In genomic region chr22:22915670-22916035, GRCh38 we compare ENCODE assay signal across 32 cellular contexts. TPM values are rescaled to one million over a fixed set of nuclear protein-coding genes. Genes with fewer than 3 reads are reported as not detected.
"Had no signal": no experiment of that assay in that cellular context is flagged by ENCODE, and none has a peak within 500 bp of the region (broad histone marks: within the 10 kb centered on the region; RNA-seq: fewer than 3 reads in every experiment).

No MANE protein-coding gene starts in this region.

- ATAC-seq: activated CD4-positive, CD25-positive, alpha-beta regulatory T cell treated with anti-CD3 and anti-CD28 coated beads, Interleukin-2, amount 50 U/mL, for 24 hours; activated CD8-positive, alpha-beta T cell treated with anti-CD3 and anti-CD28 coated beads for 36 hours; activated naive CD8-positive, alpha-beta T cell treated with anti-CD3 and anti-CD28 coated beads, Interleukin-2, amount 50 U/mL, for 24 hours; activated T-cell treated with anti-CD3 and anti-CD28 coated beads, Interleukin-2, amount 50 U/mL, for 4 hours; effector memory CD8-positive, alpha-beta T cell; foreskin keratinocyte; gastrocnemius medialis; heart left ventricle; T-helper 17 cell had no signal

- FAIRE-seq: astrocyte, colon had no signal

- H3K27ac ChIP-seq: adrenal gland, esophagus muscularis mucosa, foreskin keratinocyte, gastrocnemius medialis, heart left ventricle, WERI-Rb-1 had no signal

- H3K27me3 ChIP-seq: adrenal gland, foreskin keratinocyte, gastrocnemius medialis had no signal

- H3K4me3 Mint-ChIP-seq: activated B cell treated with CpG ODN at 0.5 μM for 24 hours; activated CD8-positive, alpha-beta T cell treated with anti-CD3 and anti-CD28 coated beads for 36 hours; activated naive CD4-positive, alpha-beta T cell treated with anti-CD3 and anti-CD28 coated beads for 36 hours; activated naive CD4-positive, alpha-beta T cell treated with anti-CD3 and anti-CD28 coated beads, Interleukin-2, amount 50 U/mL, for 24 hours; activated naive CD8-positive, alpha-beta T cell treated with anti-CD3 and anti-CD28 coated beads for 36 hours; activated naive CD8-positive, alpha-beta T cell treated with anti-CD3 and anti-CD28 coated beads, Interleukin-2, amount 50 U/mL, for 24 hours; activated T-cell treated with anti-CD3 and anti-CD28 coated beads, Interleukin-2, amount 50 U/mL, for 4 hours; effector memory CD8-positive, alpha-beta T cell; T-helper 17 cell; T-helper 2 cell treated with Interferon-gamma antibody and Interleukin-4, amounts not matched to agents 5 μg/mL and 100 μg/mL, for 36 hours had no signal

- H3K9me3 ChIP-seq: adrenal gland, esophagus muscularis mucosa, gastrocnemius medialis, heart left ventricle had no signal

- H3K27me3 Mint-ChIP-seq: activated B cell treated with CpG ODN at 0.5 μM for 24 hours; activated CD8-positive, alpha-beta T cell treated with anti-CD3 and anti-CD28 coated beads for 36 hours; activated naive CD4-positive, alpha-beta T cell treated with anti-CD3 and anti-CD28 coated beads, Interleukin-2, amount 50 U/mL, for 24 hours; activated naive CD8-positive, alpha-beta T cell treated with anti-CD3 and anti-CD28 coated beads for 36 hours; activated naive CD8-positive, alpha-beta T cell treated with anti-CD3 and anti-CD28 coated beads, Interleukin-2, amount 50 U/mL, for 24 hours had no signal

- H3K36me3 Mint-ChIP-seq: activated naive CD4-positive, alpha-beta T cell treated with anti-CD3 and anti-CD28 coated beads, Interleukin-2, amount 50 U/mL, for 24 hours; activated naive CD8-positive, alpha-beta T cell treated with anti-CD3 and anti-CD28 coated beads for 36 hours had no signal

- H3K9me3 Mint-ChIP-seq: activated B cell treated with CpG ODN at 0.5 μM for 24 hours; activated CD8-positive, alpha-beta T cell treated with anti-CD3 and anti-CD28 coated beads for 36 hours; activated naive CD4-positive, alpha-beta T cell treated with anti-CD3 and anti-CD28 coated beads for 36 hours; activated naive CD4-positive, alpha-beta T cell treated with anti-CD3 and anti-CD28 coated beads, Interleukin-2, amount 50 U/mL, for 24 hours; activated naive CD8-positive, alpha-beta T cell treated with anti-CD3 and anti-CD28 coated beads for 36 hours; activated naive CD8-positive, alpha-beta T cell treated with anti-CD3 and anti-CD28 coated beads, Interleukin-2, amount 50 U/mL, for 24 hours; activated T-cell treated with anti-CD3 and anti-CD28 coated beads, Interleukin-2, amount 50 U/mL, for 4 hours; activated T-helper 2 cell treated with anti-CD3 and anti-CD28 coated beads, Interferon-gamma antibody, Interleukin-2, Interleukin-4, amounts not matched to agents 10 μg/mL and 5 μg/mL and 100 μg/mL, durations not matched to agents 14 hours and 24 hours and 36 hours; effector memory CD8-positive, alpha-beta T cell; T-helper 2 cell treated with Interferon-gamma antibody and Interleukin-4, amounts not matched to agents 5 μg/mL and 100 μg/mL, for 36 hours had no signal

- H3K4me3 ChIP-seq: adrenal gland, esophagus muscularis mucosa, gastrocnemius medialis, heart left ventricle had no signal

- H3K4me1 Mint-ChIP-seq: activated naive CD4-positive, alpha-beta T cell treated with anti-CD3 and anti-CD28 coated beads, Interleukin-2, amount 50 U/mL, for 24 hours; activated naive CD8-positive, alpha-beta T cell treated with anti-CD3 and anti-CD28 coated beads for 36 hours had no signal

- H3K27ac Mint-ChIP-seq: activated CD8-positive, alpha-beta T cell treated with anti-CD3 and anti-CD28 coated beads for 36 hours; activated naive CD4-positive, alpha-beta T cell treated with anti-CD3 and anti-CD28 coated beads for 36 hours; activated naive CD4-positive, alpha-beta T cell treated with anti-CD3 and anti-CD28 coated beads, Interleukin-2, amount 50 U/mL, for 24 hours; activated naive CD8-positive, alpha-beta T cell treated with anti-CD3 and anti-CD28 coated beads for 36 hours; activated naive CD8-positive, alpha-beta T cell treated with anti-CD3 and anti-CD28 coated beads, Interleukin-2, amount 50 U/mL, for 24 hours; activated T-helper 2 cell treated with anti-CD3 and anti-CD28 coated beads, Interferon-gamma antibody, Interleukin-2, Interleukin-4, amounts not matched to agents 10 μg/mL and 5 μg/mL and 100 μg/mL, durations not matched to agents 14 hours and 24 hours and 36 hours; T-helper 17 cell; T-helper 2 cell treated with Interferon-gamma antibody and Interleukin-4, amounts not matched to agents 5 μg/mL and 100 μg/mL, for 36 hours had no signal

- H3K4me1 ChIP-seq: adrenal gland, esophagus muscularis mucosa, foreskin keratinocyte, gastrocnemius medialis, heart left ventricle had no signal

- H3K36me3 ChIP-seq: adrenal gland, esophagus muscularis mucosa, gastrocnemius medialis, heart left ventricle, WERI-Rb-1 had no signal

- DNase-seq: activated B cell treated with CpG ODN at 0.5 μM for 24 hours; activated CD4-positive, alpha-beta T cell treated with anti-CD3 and anti-CD28 coated beads for 48 hours; activated CD4-positive, alpha-beta T cell treated with anti-CD3 and anti-CD28 coated beads, Interleukin-2, amount 50 U/mL, for 1 hour; activated CD4-positive, alpha-beta T cell treated with anti-CD3 and anti-CD28 coated beads, Interleukin-2, amount 50 U/mL, for 48 hours; activated CD8-positive, alpha-beta memory T cell treated with anti-CD3 and anti-CD28 coated beads for 24 hours; activated CD8-positive, alpha-beta T cell treated with anti-CD3 and anti-CD28 coated beads for 36 hours; activated effector memory CD4-positive, alpha-beta T cell treated with anti-CD3 and anti-CD28 coated beads, Interleukin-2, amount 50 U/mL, for 16 hours; activated naive CD4-positive, alpha-beta T cell treated with anti-CD3 and anti-CD28 coated beads for 36 hours; activated naive CD8-positive, alpha-beta T cell treated with anti-CD3 and anti-CD28 coated beads for 36 hours; activated naive CD8-positive, alpha-beta T cell treated with anti-CD3 and anti-CD28 coated beads, Interleukin-2, amount 50 U/mL, for 24 hours; activated T-cell treated with anti-CD3 and anti-CD28 coated beads, Interleukin-2, amount 50 U/mL, for 4 hours; cortex of kidney; dermis blood vessel endothelial cell; effector CD4-positive, alpha-beta T cell; effector memory CD8-positive, alpha-beta T cell; erythroblast; foreskin keratinocyte; gastrocnemius medialis; glutamatergic neuron; T-helper 17 cell; T1000; WERI-Rb-1 had no signal

RNA-seq across cellular contexts. Expression of gene IGLL5, which starts 28.0 kb away (rescaled TPM):
- total RNA-seq: activated CD8-positive, alpha-beta T cell treated with anti-CD3 and anti-CD28 coated beads for 36 hours; activated naive CD4-positive, alpha-beta T cell treated with anti-CD3 and anti-CD28 coated beads for 36 hours; activated T-helper 2 cell treated with anti-CD3 and anti-CD28 coated beads, Interferon-gamma antibody, Interleukin-2, Interleukin-4, amounts not matched to agents 10 μg/mL and 5 μg/mL and 100 μg/mL, durations not matched to agents 14 hours and 24 hours and 36 hours; astrocyte; chondrocyte; dermis blood vessel endothelial cell; foreskin keratinocyte had no signal
- polyA plus RNA-seq: foreskin keratinocyte had no signal
